Comparison of ENCODE assay signal across 8 cellular contexts in genomic region chr17:4806770-4807533, GRCh38. TPM values are rescaled to one million over a fixed set of nuclear protein-coding genes. Genes with fewer than 3 reads are reported as not detected.
DNase-seq lines count a peak whose midpoint lies in the region; ATAC-seq and TF ChIP-seq lines count a peak whose summit lies in the region.

PLD2 (plus strand) TSS chr17:4807152; CDS start chr17:4807773, 621 bp downstream.

- no peak for TF ChIP-seq CTCF in kidney epithelial cell (IDR thresholded peaks at IDR 0.05; ENCODE audit: insufficient read depth, low read length, poor library complexity, severe bottlenecking)

- no peaks in the 10 kb centered on the region for H3K27me3 ChIP-seq in kidney epithelial cell (ENCODE audit: control insufficient read depth, insufficient read depth, low read length)

- DNase-seq in SIG-M5 treated with dmso at 0.1 percent for 504 hours (lab: John Stamatoyannopoulos, UW; ENCODE audit: unreplicated experiment) = peak; percentile 66
- no peak for DNase-seq in SIG-M5 (lab: John Stamatoyannopoulos, UW)
- peak; percentile 65 for DNase-seq in NCI-H226
- peak; percentile 75 for DNase-seq in activated CD4-positive, alpha-beta T cell treated with anti-CD3 and anti-CD28 coated beads for 1 hour
- DNase-seq in cerebellum (ENCODE audit: low spot score) = peak; percentile 94
- no peak for DNase-seq in kidney epithelial cell (ENCODE audit: low read depth)
- peak; percentile 74 to 80 for DNase-seq in stimulated activated CD4-positive, alpha-beta T cell treated with anti-CD3 and anti-CD28 coated beads, Interleukin-15, amount 100 ng/mL, for 1 hour (ENCODE audit: low read depth in 1 of 2, low spot score in 1 of 2)

- ATAC-seq in HG02970 (IDR thresholded peaks at IDR 0.05; ENCODE audit: low FRiP score, unreplicated experiment) = peak; percentile 92

- peak within 1 kb of the TSS; percentile 82 for H3K4me3 ChIP-seq in kidney epithelial cell (ENCODE audit: low read depth, low read length)

- no peaks in the 10 kb centered on the region for H3K36me3 ChIP-seq in kidney epithelial cell (ENCODE audit: control insufficient read depth, insufficient read depth, low read length)

RNA-seq across cellular contexts. Expression of gene PLD2, which starts in this region (rescaled TPM):
- total RNA-seq in cerebellum (12.1 TPM), kidney epithelial cell (17.4 and 28.6 TPM in 2 replicates)

Comparison
In these comparisons a context has a peak if more than half of its experiments do, and no peak if none do; other contexts are left out.
1. DNase-seq: peak in SIG-M5 treated with dmso at 0.1 percent for 504 hours (single experiment), NCI-H226 (single experiment), activated CD4-positive, alpha-beta T cell treated with anti-CD3 and anti-CD28 coated beads for 1 hour (single experiment), cerebellum (single experiment) and stimulated activated CD4-positive, alpha-beta T cell treated with anti-CD3 and anti-CD28 coated beads, Interleukin-15, amount 100 ng/mL, for 1 hour (2 of 2); none in SIG-M5 (single experiment) and kidney epithelial cell (single experiment).